Comparison of ENCODE assay signal across 11 cellular contexts in genomic region chr15:40942865-40943264, GRCh38. TPM values are rescaled to one million over a fixed set of nuclear protein-coding genes. Genes with fewer than 3 reads are reported as not detected.
DNase-seq lines count a peak whose midpoint lies in the region; ATAC-seq and TF ChIP-seq lines count a peak whose summit lies in the region.
"Had no signal": no experiment of that assay in that cellular context is flagged by ENCODE, and none has a peak within 500 bp of the region (broad histone marks: within the 10 kb centered on the region; RNA-seq: fewer than 3 reads in every experiment).

No MANE protein-coding gene starts in this region.

- peak overlapping the region; percentile 78 for H3K4me3 ChIP-seq in CD8-positive, alpha-beta T cell (ENCODE audit: low read depth, low read length)
- H3K4me3 ChIP-seq in IMR-90 (ENCODE audit: insufficient read depth, low read depth, low read length) = no peak overlapping the region
- H3K4me3 ChIP-seq in osteoblast (ENCODE audit: insufficient read depth, low read length) = no peak overlapping the region
- peak overlapping the region in 1 of 2 donors; percentile 69 for H3K4me3 ChIP-seq in ascending aorta
- H3K4me3 ChIP-seq in sigmoid colon = no peak overlapping the region

- no peak for DNase-seq in CD8-positive, alpha-beta T cell
- no peak for DNase-seq in IMR-90
- no peak for DNase-seq in osteoblast (ENCODE audit: insufficient read length, low spot score, missing footprints)
- no peak for DNase-seq in ascending aorta (ENCODE audit: low spot score in 2 of 2)
- DNase-seq in sigmoid colon = no peak
- DNase-seq: activated effector memory CD4-positive, alpha-beta T cell treated with anti-CD3 and anti-CD28 coated beads, Interleukin-2, amount 50 U/mL, for 16 hours; kidney glomerular epithelial cell; T-helper 9 cell had no signal

- H3K4me2 ChIP-seq in IMR-90 (ENCODE audit: low read depth, low read length) = peak overlapping the region; percentile 63; the same call in 1 of the 2 replicates
- H3K4me2 ChIP-seq in osteoblast (ENCODE audit: insufficient read depth, low read length) = peak overlapping the region; percentile 92

- WGBS in IMR-90 (ENCODE audit: extremely low coverage in 2 of 2, insufficient read length in 1 of 2), 2 experiments = 100% methylated on average over 6 of the region's 12 CpGs; no CpG with 5 or more reads in 1 of the 2 experiments
- 66 to 80% methylated on average over 12 of the region's 12 CpGs for whole genome bisulfite sequencing in sigmoid colon, 2 donors

- H3K27ac Mint-ChIP-seq in CD8-positive, alpha-beta T cell = peak overlapping the region; percentile 80
- peak overlapping the region in 3 of 5 experiments; percentile 26 to 66 (median 48) for H3K27ac Mint-ChIP-seq in brain

- no peak overlapping the region for H3K27ac ChIP-seq in CD8-positive, alpha-beta T cell (ENCODE audit: low read depth, low read length)
- H3K27ac ChIP-seq in IMR-90 (ENCODE audit: insufficient read depth, low read length) (peak overlapping the region; percentile 13; the same call in 1 of the 2 replicates), osteoblast (ENCODE audit: low read depth, low read length) (no peak overlapping the region), ascending aorta (no peak overlapping the region), sigmoid colon (peak overlapping the region in 1 of 4 donors; percentile 85)

- H3K9me3 Mint-ChIP-seq in CD8-positive, alpha-beta T cell = no peaks in the 10 kb centered on the region
- no peaks in the 10 kb centered on the region for H3K9me3 Mint-ChIP-seq in brain

- CTCF ChIA-PET in CD8-positive, alpha-beta T cell (lab: Charles Lee) = interaction anchor here (0.9 to 9.7 kb wide), 14 partner anchors 9 to 83 kb away, joined by 3 to 88 read pairs (median 8); partner anchors contain the start of genes CHAC1, DLL4 and VPS18
- CTCF ChIA-PET in IMR-90 (lab: Yijun Ruan, JAX) = interaction anchor here (0.9 to 3.6 kb wide), 7 partner anchors 10 to 81 kb away, joined by 3 to 39 read pairs (median 12); partner anchors contain the start of genes CHAC1 and DLL4

- peak overlapping the region; percentile 54; the same call in 1 of the 2 replicates for H3K9ac ChIP-seq in IMR-90 (ENCODE audit: low read depth, low read length)

- peak overlapping the region; percentile 80; the same call in 1 of the 2 replicates for H4K5ac ChIP-seq in IMR-90 (ENCODE audit: low read depth, low read length)

- no peak for ATAC-seq in CD8-positive, alpha-beta T cell
- no peak for ATAC-seq in IMR-90 (ENCODE audit: low read depth)
- ATAC-seq in HG03095 (IDR thresholded peaks at IDR 0.05; ENCODE audit: unreplicated experiment) = no peak
- ATAC-seq in HG02623 (IDR thresholded peaks at IDR 0.05; ENCODE audit: unreplicated experiment) = no peak

- no peaks in the 10 kb centered on the region for H3K36me3 ChIP-seq in CD8-positive, alpha-beta T cell (ENCODE audit: insufficient read depth, low read length)
- H3K36me3 ChIP-seq in IMR-90 (ENCODE audit: control insufficient read depth, insufficient read depth, low read length) (peaks cover 4% of the 10 kb centered on the region), osteoblast (ENCODE audit: insufficient read depth, low read length) (no peaks in the 10 kb centered on the region), ascending aorta (no peaks in the 10 kb centered on the region), sigmoid colon (no peaks in the 10 kb centered on the region)

- peak overlapping the region; percentile 68; the same call in 1 of the 2 replicates for H3K56ac ChIP-seq in IMR-90 (ENCODE audit: extremely low read depth, insufficient read depth, low read length)

- peaks cover 37% of the 10 kb centered on the region for H3K4me1 Mint-ChIP-seq in CD8-positive, alpha-beta T cell (ENCODE audit: low read depth)
- H3K4me1 Mint-ChIP-seq in brain = peaks cover 23% of the 10 kb centered on the region

- no peaks in the 10 kb centered on the region for H3K79me2 ChIP-seq in osteoblast (ENCODE audit: insufficient read depth, low read length)

- H3K4me1 ChIP-seq in CD8-positive, alpha-beta T cell (ENCODE audit: insufficient read depth, low read length) = peaks cover 29% of the 10 kb centered on the region
- H3K4me1 ChIP-seq in IMR-90 (ENCODE audit: control insufficient read depth, insufficient read depth, low read length) = peaks cover 13% of the 10 kb centered on the region
- H3K4me1 ChIP-seq in osteoblast (ENCODE audit: insufficient read depth, low read length) = peaks cover 11% of the 10 kb centered on the region
- peaks cover 0 to 17% of the 10 kb centered on the region in 2 donors for H3K4me1 ChIP-seq in ascending aorta
- H3K4me1 ChIP-seq in sigmoid colon = peaks cover 0 to 24% (median 16%) of the 10 kb centered on the region in 4 donors

- H3K9me1 ChIP-seq in IMR-90 (ENCODE audit: insufficient read depth, low read length) = peaks cover 14% of the 10 kb centered on the region

- H4K20me1 ChIP-seq in IMR-90 (ENCODE audit: insufficient read depth, low read length) (no peaks in the 10 kb centered on the region; the same call in 1 of the 2 replicates), osteoblast (ENCODE audit: insufficient read depth, low read length) (no peaks in the 10 kb centered on the region)

- H3K18ac ChIP-seq in IMR-90 (ENCODE audit: low read depth, low read length) = no peak overlapping the region

- H3K14ac ChIP-seq in IMR-90 (replicated peaks; ENCODE audit: low read depth, low read length) = peak overlapping the region; percentile 94

- no peaks in the 10 kb centered on the region for H3K36me3 Mint-ChIP-seq in CD8-positive, alpha-beta T cell
- no peaks in the 10 kb centered on the region for H3K36me3 Mint-ChIP-seq in brain

- peak overlapping the region; percentile 97; the same call in 1 of the 3 replicates for H2BK15ac ChIP-seq in IMR-90 (ENCODE audit: low read depth, low read length)

- no peaks in the 10 kb centered on the region for H3K9me3 ChIP-seq in CD8-positive, alpha-beta T cell (ENCODE audit: low read length)
- H3K9me3 ChIP-seq in IMR-90 (ENCODE audit: control insufficient read depth, insufficient read depth, low read length) (no peaks in the 10 kb centered on the region), osteoblast (ENCODE audit: low read depth, low read length) (no peaks in the 10 kb centered on the region), ascending aorta (no peaks in the 10 kb centered on the region), sigmoid colon (no peaks in the 10 kb centered on the region)

- in situ Hi-C loops in IMR-90 (cut with MboI; ENCODE audit: low sequenced_read_pairs) = loop anchor here (5.0 kb wide), 1 partner anchor 79 kb away; no protein-coding TSS in a partner anchor

- H3K79me1 ChIP-seq in IMR-90 (ENCODE audit: low read depth in 1 of 2, low read length in 2 of 2) = peaks cover 14 to 23% of the 10 kb centered on the region in 2 experiments; a peak in 3 of 4 replicates

- peak overlapping the region; percentile 82; the same call in 1 of the 2 replicates for H3K23ac ChIP-seq in IMR-90 (ENCODE audit: low read depth, low read length)

- no peaks in the 10 kb centered on the region for H3K27me3 ChIP-seq in CD8-positive, alpha-beta T cell (ENCODE audit: insufficient read depth, low read length)
- H3K27me3 ChIP-seq in IMR-90 (ENCODE audit: control insufficient read depth, insufficient read depth, low read length) (no peaks in the 10 kb centered on the region), osteoblast (ENCODE audit: insufficient read depth, low read length) (no peaks in the 10 kb centered on the region), ascending aorta (no peaks in the 10 kb centered on the region), sigmoid colon (no peaks in the 10 kb centered on the region)

- no TSS peak for BruUV-seq in IMR-90 (replicated peaks; lab: Mats Ljungman, UMichigan)

- H4K91ac ChIP-seq in IMR-90 (ENCODE audit: insufficient read depth, low read depth, low read length) = peak overlapping the region; percentile 80

- no peak for TF ChIP-seq CTCF in CD8-positive, alpha-beta T cell (IDR thresholded peaks at IDR 0.05)
- no peak for TF ChIP-seq CTCF in IMR-90 (conservative IDR thresholded peaks at IDR 0.05; ENCODE audit: low read depth, low read length)
- TF ChIP-seq CTCF in brain (conservative IDR thresholded peaks at IDR 0.05) = no peak
- no peak for TF ChIP-seq CTCF in osteoblast (IDR thresholded peaks at IDR 0.05; ENCODE audit: extremely low read depth, low read depth, low read length)
- TF ChIP-seq CTCF in ascending aorta (IDR thresholded peaks at IDR 0.05) = no peak
- no peak for TF ChIP-seq CTCF in sigmoid colon (IDR thresholded peaks at IDR 0.05)

- H2AK5ac ChIP-seq in IMR-90 (ENCODE audit: low read depth, low read length) = peak overlapping the region; percentile 92

- peak overlapping the region; percentile 98 for H2AK9ac ChIP-seq in IMR-90 (replicated peaks; ENCODE audit: low read depth, low read length, poor library complexity)

- peak overlapping the region; percentile 83 for H2BK5ac ChIP-seq in IMR-90 (ENCODE audit: low read depth, low read length, poor library complexity, severe bottlenecking)

- peak overlapping the region; percentile 90 to 92; a peak in 3 of 4 replicates for H4K8ac ChIP-seq in IMR-90 (ENCODE audit: low read depth in 2 of 2, low read length in 2 of 2)

- H2AFZ ChIP-seq in IMR-90 (replicated peaks; ENCODE audit: low read length, poor library complexity) (no peak overlapping the region), osteoblast (ENCODE audit: low read length) (no peak overlapping the region)

- peak overlapping the region; percentile 86 for H3K4me3 Mint-ChIP-seq in CD8-positive, alpha-beta T cell
- H3K4me3 Mint-ChIP-seq in brain = peak overlapping the region; percentile 61 to 83 (median 77)

- POLR2A ChIA-PET in CD8-positive, alpha-beta T cell (lab: Charles Lee) = interaction anchor here (3.2 to 3.7 kb wide), 2 partner anchors 10 to 15 kb away, joined by 16 to 28 read pairs; partner anchors contain the start of gene CHAC1
- POLR2A ChIA-PET in IMR-90 (lab: Charles Lee; ENCODE audit: unreplicated experiment) = interaction anchor here (0.6 to 1.1 kb wide), 2 partner anchors 10 to 67 kb away, joined by 3 to 6 read pairs; partner anchors contain the start of gene CHAC1

- peak overlapping the region; percentile 87 for H3K4ac ChIP-seq in IMR-90 (ENCODE audit: low read depth, low read length)

- dilution Hi-C loops in IMR-90 (cut with HindIII; ENCODE audit: low sequenced_read_pairs, unreplicated experiment) = no loop called here

- H2BK120ac ChIP-seq in IMR-90 (ENCODE audit: low read depth, low read length) = peak overlapping the region; percentile 64

- no peak for TF ChIP-seq RAD21 in IMR-90 (IDR thresholded peaks at IDR 0.05; ENCODE audit: low read length)

- intact Hi-C loops in CD8-positive, alpha-beta T cell (cut with DNase I, micrococcal nuclease) = loop anchor here (1.0 to 5.0 kb wide), 4 partner anchors 10 to 599 kb away; partner anchors contain the start of genes CHAC1 (in 1 of the 2), INO80 (in 1 of the 2) and RPAP1 (in 1 of the 2)
- intact Hi-C loops in IMR-90 (cut with micrococcal nuclease) = loop anchor here (1.0 to 5.0 kb wide), 2 partner anchors 39 to 79 kb away; no protein-coding TSS in a partner anchor
- intact Hi-C loops in ascending aorta (cut with DNase I) = loop anchor here (1.0 to 5.0 kb wide), 5 partner anchors 10 to 289 kb away; partner anchors contain the start of genes CHAC1, CHP1, EXD1 and INO80
- intact Hi-C loops in sigmoid colon (cut with DNase I) = loop anchor here (5.0 to 10.0 kb wide), 2 partner anchors 36 to 172 kb away; partner anchors contain the start of gene INO80

- TF ChIP-seq POLR2A in IMR-90 (IDR thresholded peaks at IDR 0.05; ENCODE audit: low read depth, low read length) (no peak), sigmoid colon (IDR thresholded peaks at IDR 0.05) (no peak)

- H2BK20ac ChIP-seq in IMR-90 (ENCODE audit: low read depth, low read length) = peak overlapping the region; percentile 33; the same call in 1 of the 2 replicates

- no peak for TF ChIP-seq EP300 in sigmoid colon (IDR thresholded peaks at IDR 0.05)

- H3K27me3 Mint-ChIP-seq in CD8-positive, alpha-beta T cell (ENCODE audit: low read depth) = no peaks in the 10 kb centered on the region
- peaks cover 42% of the 10 kb centered on the region for H3K27me3 Mint-ChIP-seq in brain

RNA-seq across cellular contexts. Expression of gene CHAC1, which starts 10.4 kb away (rescaled TPM):
- under 1 TPM; 0.22 to 0.69 TPM for total RNA-seq in CD8-positive, alpha-beta T cell
- total RNA-seq in IMR-90 (2012; rRNA removed) (41.9 and 51.3 TPM in 2 replicates), osteoblast (30.0 and 30.1 TPM in 2 replicates), ascending aorta (28.5 TPM), sigmoid colon (1 to 10 TPM in 3 of 4 donors, under 1 TPM in 1; 0.66 to 3.1 (median 2.4) TPM)
- polyA plus RNA-seq in IMR-90 (2012; rRNA removed) (72.5 and 77.8 TPM in 2 replicates), brain (ENCODE audit: insufficient read depth, low read depth, low replicate concordance) (16.9 TPM), sigmoid colon (10 to 100 TPM in 1 of 3 donors, 1 to 10 TPM in 2; 3.0 to 31.4 (median 8.3) TPM)
- 40.3 and 108 TPM in 2 replicates for polyA plus RNA-seq in IMR-90 (2012; cell fraction: cytosol; rRNA removed)
- 31.6 and 74.8 TPM in 2 replicates for polyA plus RNA-seq in IMR-90 (2012; cell fraction: nucleus; rRNA removed; ENCODE audit: low replicate concordance)

RNA-seq across cellular contexts. Expression of gene DLL4, which starts 13.7 kb away (rescaled TPM):
- total RNA-seq in CD8-positive, alpha-beta T cell = under 1 TPM; 0.08 TPM
- 1.7 and 1.8 TPM in 2 replicates for total RNA-seq in IMR-90 (2012; rRNA removed)
- 3.4 and 3.6 TPM in 2 replicates for polyA plus RNA-seq in IMR-90 (2012; rRNA removed)
- polyA plus RNA-seq in IMR-90 (2012; cell fraction: cytosol; rRNA removed) = 2.3 and 2.9 TPM in 2 replicates
- 2.4 and 5.1 TPM in 2 replicates for polyA plus RNA-seq in IMR-90 (2012; cell fraction: nucleus; rRNA removed; ENCODE audit: low replicate concordance)
- 6.8 TPM for polyA plus RNA-seq in brain (ENCODE audit: insufficient read depth, low read depth, low replicate concordance)
- not detected in 2 replicates for total RNA-seq in osteoblast
- 30.2 TPM for total RNA-seq in ascending aorta
- 1 to 10 TPM; 3.5 to 5.4 (median 4.6) TPM for total RNA-seq in sigmoid colon
- 10 to 100 TPM in 1 of 3 donors, 1 to 10 TPM in 2; 1.6 to 12.2 (median 3.6) TPM for polyA plus RNA-seq in sigmoid colon

RNA-seq across cellular contexts. Expression of gene VPS18, which starts 48.6 kb away (rescaled TPM):
- 10 to 100 TPM; 21.7 to 23.6 TPM for total RNA-seq in CD8-positive, alpha-beta T cell
- total RNA-seq in IMR-90 (2012; rRNA removed) (30.0 and 32.3 TPM in 2 replicates), osteoblast (55.4 and 60.8 TPM in 2 replicates), ascending aorta (51.8 TPM), sigmoid colon (10 to 100 TPM; 17.4 to 19.6 (median 19.0) TPM)
- polyA plus RNA-seq in IMR-90 (2012; rRNA removed) (19.3 and 20.8 TPM in 2 replicates), brain (ENCODE audit: insufficient read depth, low read depth, low replicate concordance) (18.2 TPM), sigmoid colon (10 to 100 TPM in 1 of 3 donors, 1 to 10 TPM in 2; 4.8 to 15.1 (median 6.7) TPM)
- polyA plus RNA-seq in IMR-90 (2012; cell fraction: cytosol; rRNA removed) = 15.0 and 19.5 TPM in 2 replicates
- polyA plus RNA-seq in IMR-90 (2012; cell fraction: nucleus; rRNA removed; ENCODE audit: low replicate concordance) = 15.5 and 29.3 TPM in 2 replicates
